Comparison of ENCODE assay signal across 8 cellular contexts in the genomic region with DNA sequence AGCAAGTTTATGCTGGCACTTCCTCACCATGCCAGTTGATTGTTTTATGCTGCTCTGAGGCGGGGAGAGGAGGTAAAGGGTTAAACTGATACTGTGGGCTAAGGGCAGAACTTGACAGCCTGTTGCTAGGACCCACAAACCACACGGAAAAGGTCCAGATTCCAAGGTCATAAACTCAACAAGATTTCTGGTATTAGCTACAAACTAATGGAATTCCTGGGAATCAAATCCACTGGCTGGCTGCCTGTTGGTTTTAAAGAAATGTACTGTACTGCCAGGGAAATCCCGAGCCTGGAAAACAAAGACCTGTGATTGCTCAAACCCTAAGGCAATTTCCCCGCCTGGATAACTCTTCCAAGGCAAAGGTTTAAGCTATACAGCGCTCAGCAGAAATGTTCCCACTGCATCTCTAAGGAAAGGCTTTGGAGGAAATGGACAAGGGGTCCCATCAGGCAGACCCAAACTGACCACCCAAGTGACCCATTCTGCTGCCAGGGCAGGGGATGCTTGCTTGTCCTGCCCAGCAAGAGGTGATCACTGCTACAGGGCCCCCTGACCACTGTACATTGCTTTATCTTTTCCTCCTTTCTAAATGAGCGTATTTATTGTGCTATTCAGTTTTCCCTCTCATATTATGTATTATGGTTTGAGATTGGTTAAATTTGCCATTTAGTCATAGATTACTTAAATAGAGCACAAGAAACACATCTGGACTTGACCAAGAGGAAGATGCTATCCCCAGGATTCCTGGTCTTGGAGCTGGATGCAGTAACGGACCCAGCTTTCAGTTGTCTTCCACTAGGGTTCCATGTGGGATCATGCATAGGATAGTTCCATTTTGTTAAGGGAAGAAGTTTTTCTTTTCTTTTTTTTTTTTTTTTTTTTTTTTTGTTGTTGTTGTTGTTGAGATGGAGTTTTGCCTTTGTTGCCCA.
DNase-seq lines count a peak whose midpoint lies in the region; ATAC-seq and TF ChIP-seq lines count a peak whose summit lies in the region.

No MANE protein-coding gene starts in this region.

- intact Hi-C loops in OCI-LY7 (cut with micrococcal nuclease; ENCODE audit: unreplicated experiment): no loop called here

- H3K9me3 ChIP-seq in SJCRH30 (replicated peaks) (peaks cover 8% of the 10 kb centered on the region), neural progenitor cell (ENCODE audit: low read depth) (no peaks in the 10 kb centered on the region), OCI-LY7 (ENCODE audit: low read length) (no peaks in the 10 kb centered on the region)

- no peak overlapping the region for H3K27ac Mint-ChIP-seq in neural progenitor cell
- no peak overlapping the region for H3K27ac Mint-ChIP-seq in stimulated activated naive CD8-positive, alpha-beta T cell treated with anti-CD3 and anti-CD28 coated beads, Interleukin-15, amount 100 ng/mL, for 72 hours

- H3K9me3 Mint-ChIP-seq in neural progenitor cell: peaks cover 2% of the 10 kb centered on the region
- peaks cover 16 to 26% of the 10 kb centered on the region in 2 donors for H3K9me3 Mint-ChIP-seq in stimulated activated naive CD8-positive, alpha-beta T cell treated with anti-CD3 and anti-CD28 coated beads, Interleukin-15, amount 100 ng/mL, for 72 hours

- peak; percentile 95 for DNase-seq in AG09309 (ENCODE audit: low read depth)
- DNase-seq in SJCRH30: peak; percentile 79 to 81
- peak; percentile 98 for DNase-seq in fibroblast of villous mesenchyme (ENCODE audit: low read depth)
- peak; percentile 31 for DNase-seq in neural progenitor cell (ENCODE audit: low spot score)
- DNase-seq in stimulated activated naive CD8-positive, alpha-beta T cell treated with anti-CD3 and anti-CD28 coated beads, Interleukin-15, amount 100 ng/mL, for 72 hours: no peak
- DNase-seq in OCI-LY7 (ENCODE audit: low spot score): no peak
- no peak for DNase-seq in SW480 (ENCODE audit: low spot score)

- H3K27ac ChIP-seq in SJCRH30: peak overlapping the region; percentile 51
- no peak overlapping the region for H3K27ac ChIP-seq in neural progenitor cell
- no peak overlapping the region for H3K27ac ChIP-seq in OCI-LY7 (ENCODE audit: low read depth, low read length, poor library complexity, severe bottlenecking)

- H2AFZ ChIP-seq in neural progenitor cell (replicated peaks): no peak overlapping the region
- H2AFZ ChIP-seq in OCI-LY7 (ENCODE audit: low read length): no peak overlapping the region

- H3K36me3 ChIP-seq in SJCRH30: no peaks in the 10 kb centered on the region
- no peaks in the 10 kb centered on the region for H3K36me3 ChIP-seq in neural progenitor cell
- no peaks in the 10 kb centered on the region for H3K36me3 ChIP-seq in OCI-LY7 (ENCODE audit: insufficient read depth, low read length)

- H4K20me1 ChIP-seq in neural progenitor cell (ENCODE audit: low read depth) (no peaks in the 10 kb centered on the region), OCI-LY7 (ENCODE audit: insufficient read depth, low read length) (no peaks in the 10 kb centered on the region)

- no peaks in the 10 kb centered on the region for H3F3A ChIP-seq in neural progenitor cell (ENCODE audit: low read depth)

- H3K27me3 ChIP-seq in SJCRH30 (no peaks in the 10 kb centered on the region), neural progenitor cell (no peaks in the 10 kb centered on the region)

- H3K4me3 ChIP-seq in AG09309 (ENCODE audit: control insufficient read depth, low read depth, low read length) (no peak overlapping the region), SJCRH30 (no peak overlapping the region), fibroblast of villous mesenchyme (ENCODE audit: low read depth, low read length) (no peak overlapping the region), neural progenitor cell (no peak overlapping the region), OCI-LY7 (ENCODE audit: low read depth, low read length, poor library complexity, severe bottlenecking) (no peak overlapping the region)

- no peak overlapping the region for H3K4me3 Mint-ChIP-seq in neural progenitor cell
- no peak overlapping the region for H3K4me3 Mint-ChIP-seq in stimulated activated naive CD8-positive, alpha-beta T cell treated with anti-CD3 and anti-CD28 coated beads, Interleukin-15, amount 100 ng/mL, for 72 hours

- peaks cover 2% of the 10 kb centered on the region for H3K27me3 Mint-ChIP-seq in neural progenitor cell (ENCODE audit: insufficient read depth, low read depth)
- H3K27me3 Mint-ChIP-seq in stimulated activated naive CD8-positive, alpha-beta T cell treated with anti-CD3 and anti-CD28 coated beads, Interleukin-15, amount 100 ng/mL, for 72 hours: peaks cover 2% of the 10 kb centered on the region

- H3K4me1 ChIP-seq in SJCRH30 (peaks cover 22% of the 10 kb centered on the region), neural progenitor cell (peaks cover 4% of the 10 kb centered on the region), OCI-LY7 (ENCODE audit: insufficient read depth, low read length, poor library complexity, severe bottlenecking) (no peaks in the 10 kb centered on the region)

- CTCF ChIA-PET in OCI-LY7 (lab: Charles Lee; ENCODE audit: unreplicated experiment): no interaction called here

- H3K4me2 ChIP-seq in neural progenitor cell (no peak overlapping the region), OCI-LY7 (ENCODE audit: low read length) (no peak overlapping the region)

- H3K9ac ChIP-seq in neural progenitor cell: no peak overlapping the region

- no peaks in the 10 kb centered on the region for H3K36me3 Mint-ChIP-seq in neural progenitor cell

- TF ChIP-seq CTCF in AG09309 (IDR thresholded peaks at IDR 0.05; ENCODE audit: control insufficient read depth, insufficient read depth, low read depth, low read length, missing control alignments) (no peak), fibroblast of villous mesenchyme (IDR thresholded peaks at IDR 0.05; ENCODE audit: insufficient read depth, low read depth, low read length) (no peak), neural progenitor cell (IDR thresholded peaks at IDR 0.05) (no peak), OCI-LY7 (conservative IDR thresholded peaks at IDR 0.05; ENCODE audit: low read length) (no peak)

- POLR2A ChIA-PET in OCI-LY7 (lab: Charles Lee): no interaction called here

- no peaks in the 10 kb centered on the region for H3K4me1 Mint-ChIP-seq in neural progenitor cell
- peaks cover 14% of the 10 kb centered on the region for H3K4me1 Mint-ChIP-seq in stimulated activated naive CD8-positive, alpha-beta T cell treated with anti-CD3 and anti-CD28 coated beads, Interleukin-15, amount 100 ng/mL, for 72 hours

- no peak for ATAC-seq in stimulated activated naive CD8-positive, alpha-beta T cell treated with anti-CD3 and anti-CD28 coated beads, Interleukin-15, amount 100 ng/mL, for 72 hours
- ATAC-seq in HG03159 (IDR thresholded peaks at IDR 0.05; ENCODE audit: unreplicated experiment): no peak

- no peaks in the 10 kb centered on the region for H3K9me2 ChIP-seq in OCI-LY7 (ENCODE audit: insufficient read depth, low read length)

- H3K79me2 ChIP-seq in neural progenitor cell (ENCODE audit: low read depth) (no peaks in the 10 kb centered on the region), OCI-LY7 (ENCODE audit: insufficient read depth, low read depth, low read length) (no peaks in the 10 kb centered on the region)

- no TSS peak for BruUV-seq in OCI-LY7 (replicated peaks; lab: Mats Ljungman, UMichigan)

Comparison
In these comparisons a context has a peak if more than half of its experiments do, and no peak if none do; other contexts are left out.
1. DNase-seq: peak in AG09309 (single experiment), SJCRH30 (2 of 2), fibroblast of villous mesenchyme (single experiment) and neural progenitor cell (single experiment); none in stimulated activated naive CD8-positive, alpha-beta T cell treated with anti-CD3 and anti-CD28 coated beads, Interleukin-15, amount 100 ng/mL, for 72 hours (0 of 2), OCI-LY7 (single experiment) and SW480 (single experiment).